19 cellular contexts compared by ENCODE assay signal in genomic region chr7:159031750-159032149, GRCh38.
DNase-seq lines count a peak whose midpoint lies in the region; ATAC-seq and TF ChIP-seq lines count a peak whose summit lies in the region.
"Had no signal": no experiment of that assay in that cellular context is flagged by ENCODE, and none has a peak within 500 bp of the region (broad histone marks: within the 10 kb centered on the region; RNA-seq: fewer than 3 reads in every experiment).

No MANE protein-coding gene starts in this region.

- no peak overlapping the region for H3K4me3 Mint-ChIP-seq in activated T-cell treated with anti-CD3 and anti-CD28 coated beads, Interleukin-2, amount 50 U/mL, for 4 hours
- H3K4me3 Mint-ChIP-seq in endodermal cell = peak overlapping the region; percentile 66
- H3K4me3 Mint-ChIP-seq in neural progenitor cell = no peak overlapping the region
- no peak overlapping the region for H3K4me3 Mint-ChIP-seq in type B pancreatic cell
- H3K4me3 Mint-ChIP-seq: CD4-positive, alpha-beta T cell had no signal

- H3K9me3 ChIP-seq in endodermal cell (ENCODE audit: control insufficient read depth, low read length) = no peaks in the 10 kb centered on the region
- no peaks in the 10 kb centered on the region for H3K9me3 ChIP-seq in neural progenitor cell (ENCODE audit: low read depth)
- H3K9me3 ChIP-seq: A549, adrenal gland, thyroid gland had no signal

- peaks cover 17% of the 10 kb centered on the region for H3F3A ChIP-seq in neural progenitor cell (ENCODE audit: low read depth)

- H3K36me3 Mint-ChIP-seq in activated T-cell treated with anti-CD3 and anti-CD28 coated beads, Interleukin-2, amount 50 U/mL, for 4 hours (ENCODE audit: insufficient read depth) = no peaks in the 10 kb centered on the region
- H3K36me3 Mint-ChIP-seq in endodermal cell (ENCODE audit: low read depth) = no peaks in the 10 kb centered on the region
- H3K36me3 Mint-ChIP-seq in neural progenitor cell = no peaks in the 10 kb centered on the region
- no peaks in the 10 kb centered on the region for H3K36me3 Mint-ChIP-seq in type B pancreatic cell
- H3K36me3 Mint-ChIP-seq: naive thymus-derived CD4-positive, alpha-beta T cell had no signal

- TF ChIP-seq CTCF in endodermal cell (conservative IDR thresholded peaks at IDR 0.05) (no peak), neural progenitor cell (IDR thresholded peaks at IDR 0.05) (no peak), type B pancreatic cell (conservative IDR thresholded peaks at IDR 0.05) (no peak)

- H3K27ac Mint-ChIP-seq in endodermal cell (no peak overlapping the region), neural progenitor cell (no peak overlapping the region), type B pancreatic cell (no peak overlapping the region)
- H3K27ac Mint-ChIP-seq: CD4-positive, alpha-beta T cell; effector memory CD8-positive, alpha-beta T cell; naive thymus-derived CD4-positive, alpha-beta T cell had no signal

- no peaks in the 10 kb centered on the region for H4K20me1 ChIP-seq in neural progenitor cell (ENCODE audit: low read depth)

- H3K4me1 Mint-ChIP-seq in activated T-cell treated with anti-CD3 and anti-CD28 coated beads, Interleukin-2, amount 50 U/mL, for 4 hours (ENCODE audit: low read depth) = peaks cover 2% of the 10 kb centered on the region
- H3K4me1 Mint-ChIP-seq in endodermal cell = peaks cover 6% of the 10 kb centered on the region
- peaks cover 47% of the 10 kb centered on the region for H3K4me1 Mint-ChIP-seq in neural progenitor cell
- peaks cover 10% of the 10 kb centered on the region for H3K4me1 Mint-ChIP-seq in type B pancreatic cell (ENCODE audit: unreplicated experiment)

- H3K4me1 ChIP-seq in endodermal cell (ENCODE audit: control insufficient read depth, insufficient read depth, low read length) = no peaks in the 10 kb centered on the region
- H3K4me1 ChIP-seq in neural progenitor cell = peaks cover 36% of the 10 kb centered on the region

- no peak for ATAC-seq in activated T-cell treated with anti-CD3 and anti-CD28 coated beads, Interleukin-2, amount 50 U/mL, for 4 hours
- ATAC-seq: effector memory CD8-positive, alpha-beta T cell; naive thymus-derived CD4-positive, alpha-beta T cell; PC-3 had no signal

- no peak overlapping the region for H2AFZ ChIP-seq in neural progenitor cell (replicated peaks)

- H3K79me2 ChIP-seq in neural progenitor cell (ENCODE audit: low read depth) = no peaks in the 10 kb centered on the region

- H3K27me3 ChIP-seq in endodermal cell (ENCODE audit: control insufficient read depth, insufficient read depth, low read length, poor library complexity, severe bottlenecking) (no peaks in the 10 kb centered on the region), neural progenitor cell (no peaks in the 10 kb centered on the region)
- H3K27me3 ChIP-seq: adrenal gland, thyroid gland had no signal

- no peak overlapping the region for H3K27ac ChIP-seq in endodermal cell (ENCODE audit: low read depth, low read length)
- H3K27ac ChIP-seq in neural progenitor cell = no peak overlapping the region
- H3K27ac ChIP-seq: thyroid gland had no signal

- H3K36me3 ChIP-seq in endodermal cell (ENCODE audit: control insufficient read depth, insufficient read depth, low read length) (no peaks in the 10 kb centered on the region), neural progenitor cell (no peaks in the 10 kb centered on the region)
- H3K36me3 ChIP-seq: adrenal gland, thyroid gland had no signal

- H3K27me3 Mint-ChIP-seq in activated T-cell treated with anti-CD3 and anti-CD28 coated beads, Interleukin-2, amount 50 U/mL, for 4 hours (ENCODE audit: low read depth) = peaks cover 47% of the 10 kb centered on the region
- H3K27me3 Mint-ChIP-seq in endodermal cell (ENCODE audit: insufficient read depth) (peaks cover 9% of the 10 kb centered on the region), neural progenitor cell (ENCODE audit: insufficient read depth, low read depth) (peaks cover 16% of the 10 kb centered on the region), type B pancreatic cell (peaks cover 7% of the 10 kb centered on the region)

- WGBS in endodermal cell (ENCODE audit: insufficient coverage in 1 of 2, insufficient read length in 1 of 2), 2 experiments = 92 to 93% methylated on average over 7 to 17 of the region's 17 CpGs

- H3K4me2 ChIP-seq in neural progenitor cell = peak overlapping the region; percentile 67

- peak; percentile 2 to 11 for DNase-seq in activated T-cell treated with anti-CD3 and anti-CD28 coated beads, Interleukin-2, amount 50 U/mL, for 48 hours
- no peak for DNase-seq in activated T-cell treated with anti-CD3 and anti-CD28 coated beads, Interleukin-2, amount 50 U/mL, for 4 hours
- DNase-seq in endodermal cell = no peak
- DNase-seq in neural progenitor cell (ENCODE audit: low spot score) = no peak
- peak; percentile 60 for DNase-seq in type B pancreatic cell (ENCODE audit: extremely low spot score, unreplicated experiment)
- no peak for DNase-seq in T1000 (lab: John Stamatoyannopoulos, UW)
- DNase-seq in 8988T = no peak
- DNase-seq in SIG-M5 (lab: John Stamatoyannopoulos, UW) = no peak
- DNase-seq: activated CD4-positive, alpha-beta T cell treated with anti-CD3 and anti-CD28 coated beads, Interleukin-2, amount 50 U/mL, for 1 hour; effector memory CD8-positive, alpha-beta T cell; NCI-H1048; NCI-H2107; PC-3; thyroid gland had no signal

- H3K4me3 ChIP-seq in endodermal cell (ENCODE audit: low read length) (no peak overlapping the region), neural progenitor cell (no peak overlapping the region)

- no peaks in the 10 kb centered on the region for H3K9me3 Mint-ChIP-seq in activated T-cell treated with anti-CD3 and anti-CD28 coated beads, Interleukin-2, amount 50 U/mL, for 4 hours
- H3K9me3 Mint-ChIP-seq in endodermal cell (no peaks in the 10 kb centered on the region), neural progenitor cell (no peaks in the 10 kb centered on the region), type B pancreatic cell (no peaks in the 10 kb centered on the region)
- H3K9me3 Mint-ChIP-seq: CD4-positive, alpha-beta T cell; central memory CD8-positive, alpha-beta T cell; effector memory CD8-positive, alpha-beta T cell had no signal

- H3K9ac ChIP-seq in endodermal cell (ENCODE audit: extremely low read depth, low read length, poor library complexity, severe bottlenecking) (no peak overlapping the region), neural progenitor cell (no peak overlapping the region)

Comparison
In these comparisons a context has a peak if more than half of its experiments do, and no peak if none do; other contexts are left out.
1. DNase-seq: peak in activated T-cell treated with anti-CD3 and anti-CD28 coated beads, Interleukin-2, amount 50 U/mL, for 48 hours (2 of 2) and type B pancreatic cell (single experiment); none in activated T-cell treated with anti-CD3 and anti-CD28 coated beads, Interleukin-2, amount 50 U/mL, for 4 hours (single experiment), endodermal cell (single experiment), neural progenitor cell (single experiment), T1000 (single experiment), 8988T (single experiment) and SIG-M5 (single experiment).